Comparison of ENCODE assay signal across 8 cellular contexts in genomic region chr5:138464388-138465287, GRCh38. TPM values are rescaled to one million over a fixed set of nuclear protein-coding genes. Genes with fewer than 3 reads are reported as not detected.
DNase-seq lines count a peak whose midpoint lies in the region; ATAC-seq, FAIRE-seq and TF ChIP-seq lines count a peak whose summit lies in the region.

No MANE protein-coding gene starts in this region.

- no peaks in the 10 kb centered on the region for H3K79me2 ChIP-seq in SU-DHL-6 (ENCODE audit: insufficient read depth, low read length)

- DNase-seq in GM12891 (ENCODE audit: insufficient read length, low spot score) = peak; percentile 88
- peak; percentile 96 to 98 (median 98) for DNase-seq in NCI-H1417 (lab: John Stamatoyannopoulos, UW)
- DNase-seq in activated naive CD8-positive, alpha-beta T cell treated with anti-CD3 and anti-CD28 coated beads, Interleukin-2, amount 50 U/mL, for 24 hours = peak; percentile 95
- peak; percentile 97 for DNase-seq in Right ventricle myocardium inferior (ENCODE audit: missing footprints)
- DNase-seq in pancreas = peak; percentile 92 to 99 (median 98)
- peak; percentile 96 to 99 for DNase-seq in tibial artery

- peak overlapping the region; percentile 94 for H3K9ac ChIP-seq in SU-DHL-6 (ENCODE audit: low read length)

- no peaks in the 10 kb centered on the region for H3K9me3 Mint-ChIP-seq in activated naive CD8-positive, alpha-beta T cell treated with anti-CD3 and anti-CD28 coated beads, Interleukin-2, amount 50 U/mL, for 24 hours

- H3K36me3 ChIP-seq in SU-DHL-6 (ENCODE audit: low read length) (no peaks in the 10 kb centered on the region; the same call in 1 of the 2 replicates), pancreas (no peaks in the 10 kb centered on the region), tibial artery (peaks cover 0 to 13% (median 10%) of the 10 kb centered on the region in 3 donors)

- H3K27ac Mint-ChIP-seq in activated naive CD8-positive, alpha-beta T cell treated with anti-CD3 and anti-CD28 coated beads, Interleukin-2, amount 50 U/mL, for 24 hours = peak overlapping the region; percentile 90

- peak overlapping the region; percentile 92 for H3K4me2 ChIP-seq in SU-DHL-6 (ENCODE audit: low read depth, low read length, poor library complexity, severe bottlenecking)

- H3F3A ChIP-seq in SU-DHL-6 (ENCODE audit: insufficient read depth) = peaks cover 13% of the 10 kb centered on the region

- H3K27ac ChIP-seq in SU-DHL-6 (ENCODE audit: low read depth, low read length) (peak overlapping the region; percentile 80), pancreas (peak overlapping the region; percentile 93 to 98 (median 96)), tibial artery (peak overlapping the region; percentile 93 to 95)

- no peaks in the 10 kb centered on the region for H3K27me3 Mint-ChIP-seq in activated naive CD8-positive, alpha-beta T cell treated with anti-CD3 and anti-CD28 coated beads, Interleukin-2, amount 50 U/mL, for 24 hours

- no peaks in the 10 kb centered on the region for H3K9me2 ChIP-seq in SU-DHL-6 (replicated peaks; ENCODE audit: insufficient read depth, low read length)

- peak; percentile 59 for TF ChIP-seq POLR2A in GM12891 (IDR thresholded peaks at IDR 0.05; ENCODE audit: low read depth, low read length)

- H3K9me3 ChIP-seq in SU-DHL-6 (ENCODE audit: insufficient read depth, low read length) = no peaks in the 10 kb centered on the region
- no peaks in the 10 kb centered on the region for H3K9me3 ChIP-seq in pancreas
- H3K9me3 ChIP-seq in tibial artery = no peaks in the 10 kb centered on the region

- H3K4me1 Mint-ChIP-seq in activated naive CD8-positive, alpha-beta T cell treated with anti-CD3 and anti-CD28 coated beads, Interleukin-2, amount 50 U/mL, for 24 hours = peaks cover 53% of the 10 kb centered on the region

- H3K4me3 ChIP-seq in SU-DHL-6 (ENCODE audit: insufficient read depth, low read length, poor library complexity, severe bottlenecking) (peak overlapping the region; percentile 75), pancreas (peak overlapping the region; percentile 62 to 90 (median 74)), tibial artery (peak overlapping the region; percentile 60 to 85)

- peaks cover 25% of the 10 kb centered on the region for H3K36me3 Mint-ChIP-seq in activated naive CD8-positive, alpha-beta T cell treated with anti-CD3 and anti-CD28 coated beads, Interleukin-2, amount 50 U/mL, for 24 hours (ENCODE audit: low read depth)

- peaks cover 6% of the 10 kb centered on the region; the same call in 1 of the 2 replicates for H4K20me1 ChIP-seq in SU-DHL-6 (ENCODE audit: low read depth, low read length)

- TF ChIP-seq CTCF in SU-DHL-6 (IDR thresholded peaks at IDR 0.05; ENCODE audit: insufficient read depth, low read length, poor library complexity, severe bottlenecking) (peak; percentile 12), pancreas (IDR thresholded peaks at IDR 0.05) (peak in 2 of 4 donors; percentile 3 to 10), tibial artery (IDR thresholded peaks at IDR 0.05) (peak; percentile 39 to 59)

- H3K4me3 Mint-ChIP-seq in activated naive CD8-positive, alpha-beta T cell treated with anti-CD3 and anti-CD28 coated beads, Interleukin-2, amount 50 U/mL, for 24 hours = peak overlapping the region; percentile 84

- FAIRE-seq in GM12891 (lab: Jason Lieb, UNC) (peak; percentile 98), pancreas (lab: Jason Lieb, UNC) (no peak)

- H3K4me1 ChIP-seq in pancreas (peaks cover 4 to 16% (median 9%) of the 10 kb centered on the region in 3 donors), tibial artery (peaks cover 0 to 46% (median 30%) of the 10 kb centered on the region in 4 donors)

- H3K27me3 ChIP-seq in SU-DHL-6 (ENCODE audit: low read length) (no peaks in the 10 kb centered on the region), pancreas (no peaks in the 10 kb centered on the region), tibial artery (no peaks in the 10 kb centered on the region)

- H2AFZ ChIP-seq in SU-DHL-6 (ENCODE audit: low read depth, low read length, severe bottlenecking) = peak overlapping the region; percentile 81

- 0% methylated on average over 60 to 68 of the region's 68 CpGs for WGBS in pancreas, 2 donors

- peak; percentile 77 for ATAC-seq in HG02798 (IDR thresholded peaks at IDR 0.05; ENCODE audit: poor library complexity, unreplicated experiment)
- ATAC-seq in activated naive CD8-positive, alpha-beta T cell treated with anti-CD3 and anti-CD28 coated beads, Interleukin-2, amount 50 U/mL, for 24 hours = peak; percentile 74
- ATAC-seq in Right ventricle myocardium inferior = peak; percentile 92
- peak; percentile 73 to 83 (median 82) for ATAC-seq in pancreas

- intact Hi-C loops in Right ventricle myocardium inferior (cut with DNase I) (loop anchor here (1.0 kb wide), 3 partner anchors 28 to 79 kb away; partner anchors contain the start of gene ETF1), pancreas (cut with DNase I) (no loop called here), tibial artery (cut with DNase I; ENCODE audit: low total_unique reads) (loop anchor here (2.0 kb wide), 1 partner anchor 78 kb away; the partner anchor contains the start of gene ETF1)

TF ChIP-seq in GM12891, 5 proteins besides CTCF, POLR2A, EP300 and RAD21:
- TF ChIP-seq TAF1 (IDR thresholded peaks at IDR 0.05; ENCODE audit: low read depth, low read length) (no peak), PAX5 (IDR thresholded peaks at IDR 0.05; ENCODE audit: insufficient read depth, low read length, severe bottlenecking) (peak; percentile 21), SPI1 (IDR thresholded peaks at IDR 0.05; ENCODE audit: low read depth, low read length) (no peak), POU2F2 (IDR thresholded peaks at IDR 0.05; ENCODE audit: low read depth, low read length) (peak; percentile 46; the same call in 1 of the 2 replicates), POLR2AphosphoS5 (IDR thresholded peaks at IDR 0.05; ENCODE audit: low read depth, low read length) (peak; percentile 22; the same call in 1 of the 2 replicates)

RNA-seq across cellular contexts. Expression of gene EGR1, which starts 0.6 kb away (rescaled TPM):
- polyA plus RNA-seq in GM12891 (2012; ENCODE audit: low read depth, missing spikeins) = 21.4 TPM
- total RNA-seq in Right ventricle myocardium inferior (5.5 TPM), pancreas (10 to 100 TPM; 16.4 to 33.0 (median 26.9) TPM)
- 100 to 1,000 TPM in 1 of 2 donors, 10 to 100 TPM in 1; 41.0 to 120 TPM for polyA plus RNA-seq in pancreas

RNA-seq across cellular contexts. Expression of gene REEP2, which starts 25.8 kb away (rescaled TPM):
- 2.9 TPM for polyA plus RNA-seq in GM12891 (2012; ENCODE audit: low read depth, missing spikeins)
- total RNA-seq in Right ventricle myocardium inferior (5.2 TPM), pancreas (1 to 10 TPM in 3 of 6 donors, under 1 TPM in 3; 0.41 to 3.3 (median 1.3) TPM)
- 10 to 100 TPM; 12.4 to 22.6 TPM for polyA plus RNA-seq in pancreas

Comparison
In these comparisons a context has a peak if more than half of its experiments do, and no peak if none do; other contexts are left out.
1. Peak in every context shown above with its lines: DNase-seq, ATAC-seq, H3K4me3 ChIP-seq and H3K27ac ChIP-seq.
2. intact Hi-C loops: an anchor here in Right ventricle myocardium inferior (1.0 kb wide) and tibial artery (2.0 kb wide); none called in pancreas.